ENCODE assay signal across 15 cellular contexts in the genomic region with DNA sequence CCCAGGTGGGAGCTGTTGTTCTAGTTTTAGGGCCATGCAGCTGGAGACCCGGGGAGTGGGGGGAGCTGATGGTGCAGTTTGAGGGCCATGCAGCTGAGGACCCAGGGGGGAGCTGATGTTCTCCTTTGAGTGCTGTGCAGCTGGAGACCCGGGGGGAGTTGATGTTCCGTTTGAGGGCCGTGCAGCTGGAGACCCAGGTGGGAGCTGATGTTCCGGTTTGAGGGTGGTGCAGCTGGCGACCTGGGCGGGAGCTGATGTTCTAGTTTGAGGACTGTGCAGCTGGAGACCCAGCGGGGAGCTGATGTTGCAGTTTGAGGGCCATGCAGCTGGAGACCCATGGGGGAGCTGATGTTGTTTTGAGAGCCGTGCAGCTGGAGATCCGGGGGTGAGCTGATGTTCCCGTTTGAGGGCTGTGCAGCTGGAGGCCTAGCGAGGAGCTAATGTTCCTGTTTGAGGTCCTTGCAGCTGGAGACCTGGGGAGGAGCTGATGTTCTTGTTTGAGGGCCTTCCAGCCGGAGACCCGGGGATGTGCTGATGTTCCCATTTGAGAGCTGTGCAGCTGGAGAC.
"Had no signal": no experiment of that assay in that cellular context is flagged by ENCODE, and none has a peak within 500 bp of the region (broad histone marks: within the 10 kb centered on the region; RNA-seq: fewer than 3 reads in every experiment).

No MANE protein-coding gene starts in this region.

- H3K9me3 Mint-ChIP-seq: activated CD4-positive, alpha-beta memory T cell treated with anti-CD3 and anti-CD28 coated beads for 36 hours; dendritic cell treated with granulocyte-macrophage colony-stimulating factor and Interleukin-4, amounts not matched to agents 40 ng/mL and 50 ng/mL, for 4 days; immature natural killer cell; natural killer cell had no signal

- H3K27me3 ChIP-seq: ovary, tibial artery had no signal

- H3K27ac Mint-ChIP-seq: activated CD4-positive, alpha-beta memory T cell treated with anti-CD3 and anti-CD28 coated beads for 36 hours; dendritic cell treated with granulocyte-macrophage colony-stimulating factor and Interleukin-4, amounts not matched to agents 40 ng/mL and 50 ng/mL, for 4 days had no signal

- DNase-seq: activated CD4-positive, alpha-beta memory T cell treated with anti-CD3 and anti-CD28 coated beads for 36 hours; activated CD4-positive, CD25-positive, alpha-beta regulatory T cell treated with anti-CD3 and anti-CD28 coated beads, Interleukin-2, amount 50 U/mL, for 72 hours; activated naive CD4-positive, alpha-beta T cell; activated T-cell treated with anti-CD3 and anti-CD28 coated beads, Interleukin-2, amount 50 U/mL, for 48 hours; central memory CD4-positive, alpha-beta T cell; immature natural killer cell; mucosa of descending colon; natural killer cell; stimulated activated CD4-positive, alpha-beta T cell treated with anti-CD3 and anti-CD28 coated beads, Interleukin-15, amount 100 ng/mL, for 24 hours; stimulated activated CD4-positive, alpha-beta T cell treated with anti-CD3 and anti-CD28 coated beads, Interleukin-4, amount 100 ng/mL, for 4 hours had no signal

- ATAC-seq: esophagus mucosa, mucosa of descending colon, natural killer cell had no signal

- H3K4me3 ChIP-seq: lung, mucosa of descending colon, ovary, tibial artery had no signal

- H3K27ac ChIP-seq: ovary, tibial artery had no signal

- H3K4me3 Mint-ChIP-seq: activated CD4-positive, alpha-beta memory T cell treated with anti-CD3 and anti-CD28 coated beads for 36 hours; dendritic cell treated with granulocyte-macrophage colony-stimulating factor and Interleukin-4, amounts not matched to agents 40 ng/mL and 50 ng/mL, for 4 days; immature natural killer cell; natural killer cell had no signal

- H3K9me3 ChIP-seq: mucosa of descending colon, ovary, tibial artery had no signal

- H3K36me3 ChIP-seq: ovary had no signal

- H3K27me3 Mint-ChIP-seq: activated CD4-positive, alpha-beta memory T cell treated with anti-CD3 and anti-CD28 coated beads for 36 hours; dendritic cell treated with granulocyte-macrophage colony-stimulating factor and Interleukin-4, amounts not matched to agents 40 ng/mL and 50 ng/mL, for 4 days had no signal
